ENCODE assay signal across 18 cellular contexts in genomic region chr4:39641451-39641850, GRCh38.
"Had no signal": no experiment of that assay in that cellular context is flagged by ENCODE, and none has a peak within 500 bp of the region (broad histone marks: within the 10 kb centered on the region; RNA-seq: fewer than 3 reads in every experiment).

No MANE protein-coding gene starts in this region.

- H3K27ac ChIP-seq: brain microvascular endothelial cell, neutrophil had no signal

- H3K36me3 ChIP-seq: brain microvascular endothelial cell, neutrophil had no signal

- H3K4me3 ChIP-seq: lung had no signal

- H3K27me3 Mint-ChIP-seq: activated CD4-positive, alpha-beta memory T cell treated with anti-CD3 and anti-CD28 coated beads for 36 hours; activated naive CD8-positive, alpha-beta T cell treated with anti-CD3 and anti-CD28 coated beads for 36 hours had no signal

- H3K9me3 Mint-ChIP-seq: activated CD4-positive, alpha-beta memory T cell treated with anti-CD3 and anti-CD28 coated beads for 36 hours; activated naive CD8-positive, alpha-beta T cell treated with anti-CD3 and anti-CD28 coated beads for 36 hours had no signal

- H3K27ac Mint-ChIP-seq: activated CD4-positive, alpha-beta memory T cell treated with anti-CD3 and anti-CD28 coated beads for 36 hours; activated naive CD8-positive, alpha-beta T cell treated with anti-CD3 and anti-CD28 coated beads for 36 hours had no signal

- H3K9me3 ChIP-seq: neutrophil, SK-N-SH had no signal

- H3K4me3 Mint-ChIP-seq: activated CD4-positive, alpha-beta memory T cell treated with anti-CD3 and anti-CD28 coated beads for 36 hours; activated naive CD8-positive, alpha-beta T cell treated with anti-CD3 and anti-CD28 coated beads for 36 hours had no signal

- H3K9ac ChIP-seq: SK-N-SH had no signal

- DNase-seq: activated CD4-positive, alpha-beta memory T cell treated with anti-CD3 and anti-CD28 coated beads for 36 hours; activated gamma-delta T cell treated with Interleukin-2 at 50 U/mL for 16 hours; activated naive CD8-positive, alpha-beta T cell treated with anti-CD3 and anti-CD28 coated beads for 36 hours; brain microvascular endothelial cell; effector CD8-positive, alpha-beta T cell; left cardiac atrium; midbrain; posterior cingulate gyrus; right cardiac atrium; SK-N-SH; small intestine; stimulated activated CD4-positive, alpha-beta T cell treated with anti-CD3 and anti-CD28 coated beads, Interleukin-4, amount 100 ng/mL, for 4 hours; stimulated activated CD8-positive, alpha-beta memory T cell treated with anti-CD3 and anti-CD28 coated beads, Interleukin-4, amount 100 ng/mL, for 48 hours; stimulated activated naive CD8-positive, alpha-beta T cell treated with anti-CD3 and anti-CD28 coated beads, Interleukin-15, Interleukin-2, amounts not matched to agents 100 U/mL and 50 U/mL, for 24 hours; T-helper 1 cell; T1000 had no signal

- ATAC-seq: left cardiac atrium; right cardiac atrium; stimulated activated naive CD8-positive, alpha-beta T cell treated with anti-CD3 and anti-CD28 coated beads, Interleukin-15, Interleukin-2, amounts not matched to agents 100 U/mL and 50 U/mL, for 24 hours had no signal

- H3K36me3 Mint-ChIP-seq: activated CD4-positive, alpha-beta memory T cell treated with anti-CD3 and anti-CD28 coated beads for 36 hours; activated naive CD8-positive, alpha-beta T cell treated with anti-CD3 and anti-CD28 coated beads for 36 hours had no signal

- H3K27me3 ChIP-seq: brain microvascular endothelial cell, neutrophil had no signal
